Comparison of ENCODE assay signal across 8 cellular contexts in genomic region chr4:163166041-163166579, GRCh38. TPM values are rescaled to one million over a fixed set of nuclear protein-coding genes. Genes with fewer than 3 reads are reported as not detected.
A peak's percentile ranks its signal among the peaks of the same experiment; 100 is the strongest.
DNase-seq lines count a peak whose midpoint lies in the region; ATAC-seq, FAIRE-seq and TF ChIP-seq lines count a peak whose summit lies in the region.

No MANE protein-coding gene starts in this region.

- DNase-seq in NCI-H2029 (lab: John Stamatoyannopoulos, UW) (peak; percentile 12), NCI-H2029 treated with DMSO at 0.1 percent for 48 hours (lab: John Stamatoyannopoulos, UW) (no peak), NCI-H526 (lab: John Stamatoyannopoulos, UW) (peak; percentile 20 to 62), endothelial cell of umbilical vein (ENCODE audit: low read depth, low spot score) (peak; percentile 73)
- DNase-seq in activated CD8-positive, alpha-beta memory T cell treated with anti-CD3 and anti-CD28 coated beads, Interleukin-2, amount 10 ng/mL, durations not matched to agents 7 days and 5 days = peak; percentile 74
- DNase-seq in stimulated activated CD8-positive, alpha-beta memory T cell treated with anti-CD3 and anti-CD28 coated beads, Interleukin-4, amount 100 ng/mL, for 4 hours (ENCODE audit: low read depth in 2 of 2, low spot score in 1 of 2) = peak; percentile 11 to 20

- H3K4me3 Mint-ChIP-seq in activated CD8-positive, alpha-beta memory T cell treated with anti-CD3 and anti-CD28 coated beads, Interleukin-2, amount 10 ng/mL, durations not matched to agents 7 days and 5 days = peak overlapping the region; percentile 78

- peak overlapping the region; percentile 97 for H3K4me3 ChIP-seq in endothelial cell of umbilical vein (replicated peaks in 1 of 3; ENCODE audit: insufficient read depth in 1 of 3, low read depth in 1 of 3, low read length in 3 of 3)
- H3K4me3 ChIP-seq in mucosa of rectum (ENCODE audit: low read length in 2 of 2) = peak overlapping the region; percentile 76 to 94

- H3K27me3 Mint-ChIP-seq in activated CD8-positive, alpha-beta memory T cell treated with anti-CD3 and anti-CD28 coated beads, Interleukin-2, amount 10 ng/mL, durations not matched to agents 7 days and 5 days = no peaks in the 10 kb centered on the region

- H3K9ac ChIP-seq in endothelial cell of umbilical vein (replicated peaks; ENCODE audit: extremely low read depth, insufficient read depth, low read length) = peak overlapping the region; percentile 94
- H3K9ac ChIP-seq in mucosa of rectum (ENCODE audit: low read depth in 1 of 2, low read length in 2 of 2) = peak overlapping the region; percentile 77 to 79

- intact Hi-C loops in endothelial cell of umbilical vein (cut with micrococcal nuclease) = loop anchor here (1.0 to 5.0 kb wide), 6 partner anchors 33 to 1946 kb away; partner anchors contain the start of genes NPY1R, TMA16 and TMEM192

- no peaks in the 10 kb centered on the region for H3K9me3 Mint-ChIP-seq in activated CD8-positive, alpha-beta memory T cell treated with anti-CD3 and anti-CD28 coated beads, Interleukin-2, amount 10 ng/mL, durations not matched to agents 7 days and 5 days (ENCODE audit: low read depth)

- TF ChIP-seq CTCF in endothelial cell of umbilical vein (IDR thresholded peaks at IDR 0.05; ENCODE audit: extremely low read depth in 1 of 2, insufficient read depth in 1 of 2, low read depth in 1 of 2, low read length in 2 of 2) = no peak

- peak; percentile 52 for ATAC-seq in HG02763 (IDR thresholded peaks at IDR 0.05; ENCODE audit: unreplicated experiment)
- peak; percentile 70 for ATAC-seq in activated CD8-positive, alpha-beta memory T cell treated with anti-CD3 and anti-CD28 coated beads, Interleukin-2, amount 10 ng/mL, durations not matched to agents 7 days and 5 days

- POLR2A ChIA-PET in endothelial cell of umbilical vein (lab: Charles Lee) = no interaction called here

- peak overlapping the region; percentile 71 for H2AFZ ChIP-seq in endothelial cell of umbilical vein (ENCODE audit: low read depth, low read length)

- H3K4me1 ChIP-seq in endothelial cell of umbilical vein (ENCODE audit: control insufficient read depth, extremely low read depth, insufficient read depth, low read length) = peaks cover 28% of the 10 kb centered on the region
- peaks cover 6 to 12% of the 10 kb centered on the region in 2 donors for H3K4me1 ChIP-seq in mucosa of rectum (ENCODE audit: control insufficient read depth in 2 of 2, insufficient read depth in 2 of 2, low read length in 2 of 2)

- no peak for TF ChIP-seq POLR2A in endothelial cell of umbilical vein (IDR thresholded peaks at IDR 0.05; ENCODE audit: low read depth, low read length)

- no peaks in the 10 kb centered on the region for H3K9me1 ChIP-seq in endothelial cell of umbilical vein (replicated peaks; ENCODE audit: control insufficient read depth, extremely low read depth, insufficient read depth, low read length)

- H3K9me3 ChIP-seq in endothelial cell of umbilical vein (replicated peaks; ENCODE audit: control insufficient read depth, insufficient read depth, low read length) (no peaks in the 10 kb centered on the region), mucosa of rectum (ENCODE audit: control insufficient read depth in 2 of 2, low read length in 2 of 2) (no peaks in the 10 kb centered on the region)

- H3K4me2 ChIP-seq in endothelial cell of umbilical vein (ENCODE audit: insufficient read depth, low read length) = peak overlapping the region; percentile 98

- no peaks in the 10 kb centered on the region for H4K20me1 ChIP-seq in endothelial cell of umbilical vein (replicated peaks; ENCODE audit: control insufficient read depth, extremely low read depth, insufficient read depth, low read length)

- H3K27me3 ChIP-seq in endothelial cell of umbilical vein (ENCODE audit: control insufficient read depth in 2 of 2, insufficient read depth in 2 of 2, low read length in 2 of 2) = no peaks in the 10 kb centered on the region
- H3K27me3 ChIP-seq in mucosa of rectum (ENCODE audit: control insufficient read depth in 2 of 2, insufficient read depth in 2 of 2, low read length in 2 of 2) = no peaks in the 10 kb centered on the region

- H3K36me3 Mint-ChIP-seq in activated CD8-positive, alpha-beta memory T cell treated with anti-CD3 and anti-CD28 coated beads, Interleukin-2, amount 10 ng/mL, durations not matched to agents 7 days and 5 days = peaks cover 19% of the 10 kb centered on the region

- H3K36me3 ChIP-seq in endothelial cell of umbilical vein (ENCODE audit: control insufficient read depth in 2 of 2, extremely low read depth in 1 of 2, insufficient read depth in 2 of 2, low read length in 2 of 2) = peaks cover 0 to 6% of the 10 kb centered on the region in 2 experiments
- H3K36me3 ChIP-seq in mucosa of rectum (ENCODE audit: control insufficient read depth in 2 of 2, insufficient read depth in 2 of 2, low read length in 2 of 2) = peaks cover 8 to 13% of the 10 kb centered on the region in 2 donors

- peak overlapping the region; percentile 94 for H3K27ac Mint-ChIP-seq in activated CD8-positive, alpha-beta memory T cell treated with anti-CD3 and anti-CD28 coated beads, Interleukin-2, amount 10 ng/mL, durations not matched to agents 7 days and 5 days

- FAIRE-seq in endothelial cell of umbilical vein (lab: Jason Lieb, UNC) = no peak

- peaks cover 36% of the 10 kb centered on the region for H3K4me1 Mint-ChIP-seq in activated CD8-positive, alpha-beta memory T cell treated with anti-CD3 and anti-CD28 coated beads, Interleukin-2, amount 10 ng/mL, durations not matched to agents 7 days and 5 days

- BruUV-seq in endothelial cell of umbilical vein (replicated peaks; lab: Mats Ljungman, UMichigan) = TSS peak; percentile 61

- CTCF ChIA-PET in activated CD8-positive, alpha-beta memory T cell treated with anti-CD3 and anti-CD28 coated beads, Interleukin-2, amount 10 ng/mL, durations not matched to agents 7 days and 5 days (lab: Charles Lee) = no interaction called here
- CTCF ChIA-PET in endothelial cell of umbilical vein (lab: Charles Lee) = interaction anchor here (1.6 kb wide), 1 partner anchor 167 kb away, joined by 6 read pairs; no protein-coding TSS in a partner anchor

- H3K79me2 ChIP-seq in endothelial cell of umbilical vein (ENCODE audit: control insufficient read depth, insufficient read depth, low read length) = peaks cover 35% of the 10 kb centered on the region

- dilution Hi-C loops in endothelial cell of umbilical vein (cut with MboI; ENCODE audit: extremely low pct_ligation_motif_present, low sequenced_read_pairs) = no loop called here

- peak overlapping the region; percentile 83 for H3K27ac ChIP-seq in endothelial cell of umbilical vein (ENCODE audit: insufficient read depth, low read depth, low read length)
- peak overlapping the region; percentile 79 to 81 for H3K27ac ChIP-seq in mucosa of rectum (ENCODE audit: low read depth in 2 of 2, low read length in 2 of 2)

TF ChIP-seq in endothelial cell of umbilical vein, 7 proteins besides CTCF, POLR2A, EP300 and RAD21:
- TF ChIP-seq JUN (IDR thresholded peaks at IDR 0.05; ENCODE audit: borderline replicate concordance, insufficient read depth, insufficient read length, low read depth) (no peak), POLR2AphosphoS5 (IDR thresholded peaks at IDR 0.05; ENCODE audit: insufficient read depth, low read depth, low read length) (no peak), EZH2 (IDR thresholded peaks at IDR 0.05; ENCODE audit: borderline replicate concordance, low read depth, low read length, severe bottlenecking) (no peak), GATA2 (IDR thresholded peaks at IDR 0.05; ENCODE audit: insufficient read depth, insufficient read length, low read depth, low read length) (no peak), MYC (IDR thresholded peaks at IDR 0.05; ENCODE audit: low read depth, low read length) (no peak), MAX (IDR thresholded peaks at IDR 0.05; ENCODE audit: insufficient read depth, insufficient read length) (no peak), FOS (IDR thresholded peaks at IDR 0.05; ENCODE audit: borderline replicate concordance, insufficient read depth, low read length) (no peak)

RNA-seq across cellular contexts. Expression of gene NAF1, which starts 0.6 kb away (rescaled TPM):
- 10 to 100 TPM; 17.5 to 18.6 TPM for total RNA-seq in activated CD8-positive, alpha-beta memory T cell treated with anti-CD3 and anti-CD28 coated beads, Interleukin-2, amount 10 ng/mL, durations not matched to agents 7 days and 5 days
- 17.1 and 19.6 TPM in 2 replicates for total RNA-seq in endothelial cell of umbilical vein
- polyA plus RNA-seq in endothelial cell of umbilical vein = 3.0 and 3.2 TPM in 2 replicates
- 4.7 and 4.8 TPM in 2 replicates for polyA plus RNA-seq in endothelial cell of umbilical vein (2011; cell fraction: cytosol; rRNA removed)
- polyA plus RNA-seq in endothelial cell of umbilical vein (2011; cell fraction: nucleus; rRNA removed) = 7.2 and 8.9 TPM in 2 replicates
- 8.8 and 11.8 TPM in 2 replicates for polyA plus RNA-seq in endothelial cell of umbilical vein (2012)
- 5.7 and 8.7 TPM in 2 replicates for polyA minus RNA-seq in endothelial cell of umbilical vein
- polyA minus RNA-seq in endothelial cell of umbilical vein (2011; cell fraction: cytosol; rRNA and poly(A)+ RNA removed) = 6.2 TPM
- polyA minus RNA-seq in endothelial cell of umbilical vein (2011; cell fraction: nucleus; rRNA and poly(A)+ RNA removed) = 23.3 and 24.5 TPM in 2 replicates
